Comparison of ENCODE assay signal across 8 cellular contexts in genomic region chr19:8321067-8321759, GRCh38. TPM values are rescaled to one million over a fixed set of nuclear protein-coding genes. Genes with fewer than 3 reads are reported as not detected.
DNase-seq lines count a peak whose midpoint lies in the region; ATAC-seq and TF ChIP-seq lines count a peak whose summit lies in the region.

Gene NDUFA7, minus strand, starts transcription at chr19:8321375. Its CDS starts 17 bp downstream, at chr19:8321358.
Gene RPS28, plus strand, starts transcription at chr19:8321496. Its CDS starts 35 bp downstream, at chr19:8321531.

- DNase-seq in GM12864 (ENCODE audit: low read depth) (peak; percentile 89), NCI-H1105 treated with DMSO at 0.1 percent for 48 hours (lab: John Stamatoyannopoulos, UW) (peak; percentile 93), SKM-1 treated with dmso at 0.1 percent for 144 hours (lab: John Stamatoyannopoulos, UW; ENCODE audit: unreplicated experiment) (peak; percentile 93), glomerular endothelial cell (ENCODE audit: extremely low read depth, low read depth, low spot score) (peak; percentile 74), osteoblast (ENCODE audit: insufficient read length, low spot score, missing footprints) (peak; percentile 99), testis (peak; percentile 98)

- H3K4me3 ChIP-seq in GM12864 (ENCODE audit: low read depth, low read length) (peak within 1 kb of the TSS; percentile 100), osteoblast (ENCODE audit: insufficient read depth, low read length) (peak within 1 kb of the TSS; percentile 96), testis (peak within 1 kb of the TSS; percentile 93 to 95)

- H3K27me3 ChIP-seq in osteoblast (ENCODE audit: insufficient read depth, low read length) (no peaks in the 10 kb centered on the region), testis (no peaks in the 10 kb centered on the region)

- peaks cover 43% of the 10 kb centered on the region for H3K79me2 ChIP-seq in osteoblast (ENCODE audit: insufficient read depth, low read length)

- WGBS in testis, 2 donors, result 0% methylated on average over 2 to 53 of the region's 53 CpGs

- H3K9me3 ChIP-seq in osteoblast (ENCODE audit: low read depth, low read length) (no peaks in the 10 kb centered on the region), testis (no peaks in the 10 kb centered on the region)

- peak within 1 kb of the TSS; percentile 99 for H3K27ac Mint-ChIP-seq in activated naive CD8-positive, alpha-beta T cell

- peak within 1 kb of the TSS; percentile 83 for H3K27ac ChIP-seq in osteoblast (ENCODE audit: low read depth, low read length)
- peak within 1 kb of the TSS; percentile 77 to 82 for H3K27ac ChIP-seq in testis

- H2AFZ ChIP-seq in osteoblast (ENCODE audit: low read length), result peak within 1 kb of the TSS; percentile 85

- no peaks in the 10 kb centered on the region for H3K27me3 Mint-ChIP-seq in activated naive CD8-positive, alpha-beta T cell

- H3K36me3 Mint-ChIP-seq in activated naive CD8-positive, alpha-beta T cell, result peaks cover 4% of the 10 kb centered on the region

- peak; percentile 7 for TF ChIP-seq POLR2A in testis (IDR thresholded peaks at IDR 0.05)

- H3K4me1 ChIP-seq in osteoblast (ENCODE audit: insufficient read depth, low read length), result peaks cover 25% of the 10 kb centered on the region
- H3K4me1 ChIP-seq in testis, result peaks cover 18% of the 10 kb centered on the region

- H4K20me1 ChIP-seq in osteoblast (ENCODE audit: insufficient read depth, low read length), result peaks cover 29% of the 10 kb centered on the region

- peak within 1 kb of the TSS; percentile 97 for H3K4me2 ChIP-seq in osteoblast (ENCODE audit: insufficient read depth, low read length)

- intact Hi-C loops in testis (cut with DNase I; ENCODE audit: low total_unique reads), result no loop called here

- H3K36me3 ChIP-seq in osteoblast (ENCODE audit: insufficient read depth, low read length), result peaks cover 25% of the 10 kb centered on the region
- no peaks in the 10 kb centered on the region for H3K36me3 ChIP-seq in testis (ENCODE audit: low read depth, missing control alignments)

- H3K9me3 Mint-ChIP-seq in activated naive CD8-positive, alpha-beta T cell (ENCODE audit: low read depth), result no peaks in the 10 kb centered on the region

- peak within 1 kb of the TSS; percentile 100 for H3K4me3 Mint-ChIP-seq in activated naive CD8-positive, alpha-beta T cell

- peak; percentile 35 for TF ChIP-seq CTCF in GM12864 (IDR thresholded peaks at IDR 0.05; ENCODE audit: low read depth, low read length, missing control alignments)
- TF ChIP-seq CTCF in osteoblast (IDR thresholded peaks at IDR 0.05; ENCODE audit: extremely low read depth, low read depth, low read length), result peak; percentile 13
- TF ChIP-seq CTCF in testis (IDR thresholded peaks at IDR 0.05), result no peak

- peaks cover 31% of the 10 kb centered on the region for H3K4me1 Mint-ChIP-seq in activated naive CD8-positive, alpha-beta T cell (ENCODE audit: low read depth)

- peak; percentile 92 for ATAC-seq in HG02642 (IDR thresholded peaks at IDR 0.05; ENCODE audit: poor library complexity, unreplicated experiment)

RNA-seq across cellular contexts. Expression of gene NDUFA7, which starts in this region (rescaled TPM):
- total RNA-seq in glomerular endothelial cell (56.3 and 58.9 TPM in 2 replicates), osteoblast (9.0 and 18.3 TPM in 2 replicates), testis (10 to 100 TPM; 38.2 to 50.5 TPM)
- 91.2 TPM for polyA plus RNA-seq in testis (ENCODE audit: insufficient read depth, low read depth, low replicate concordance)

RNA-seq across cellular contexts. Expression of gene RPS28, which starts in this region (rescaled TPM):
- 365 and 392 TPM in 2 replicates for total RNA-seq in glomerular endothelial cell
- total RNA-seq in osteoblast, result 177 and 180 TPM in 2 replicates
- 100 to 1,000 TPM; 221 to 398 TPM for total RNA-seq in testis
- 505 TPM for polyA plus RNA-seq in testis (ENCODE audit: insufficient read depth, low read depth, low replicate concordance)

Comparison
In these comparisons a context has a peak if more than half of its experiments do, and no peak if none do; other contexts are left out.
1. Peak in every context shown above with its lines: DNase-seq, ATAC-seq, H3K4me3 ChIP-seq and H3K27ac ChIP-seq.
2. CTCF ChIP-seq: peak in GM12864 (single experiment) and osteoblast (single experiment); none in testis (0 of 3).